Comparison of ENCODE assay signal across 27 cellular contexts in genomic region chr5:1499851-1500250, GRCh38. TPM values are rescaled to one million over a fixed set of nuclear protein-coding genes. Genes with fewer than 3 reads are reported as not detected.
DNase-seq lines count a peak whose midpoint lies in the region; ATAC-seq and TF ChIP-seq lines count a peak whose summit lies in the region.
"Had no signal": no experiment of that assay in that cellular context is flagged by ENCODE, and none has a peak within 500 bp of the region (broad histone marks: within the 10 kb centered on the region; RNA-seq: fewer than 3 reads in every experiment).

No MANE protein-coding gene starts in this region.

- intact Hi-C loops in activated B cell treated with CpG ODN at 0.5 μM for 24 hours (cut with micrococcal nuclease) (loop anchor here (1.0 kb wide), 1 partner anchor 36 kb away; no protein-coding TSS in a partner anchor), Calu3 (cut with micrococcal nuclease; ENCODE audit: unreplicated experiment) (no loop called here)
- intact Hi-C loops in activated T-helper 1 cell treated with anti-CD3 and anti-CD28 coated beads, Interleukin-12 subunit alpha, Interleukin-12 subunit beta, Interleukin-2, Interleukin-4 antibody, amounts not matched to agents 30 ng/mL and 10 ng/mL and 1 ng/mL, durations not matched to agents 14 hours and 24 hours and 36 hours (cut with micrococcal nuclease) = no loop called here

- H3K27ac ChIP-seq in BLaER1 (no peak overlapping the region), KMS-11 (peak overlapping the region; percentile 96)
- H3K27ac ChIP-seq: psoas muscle, SJSA1 had no signal

- H3K4me2 ChIP-seq in BLaER1 (peak overlapping the region; percentile 52), KMS-11 (peak overlapping the region; percentile 91)

- H3K4me3 ChIP-seq in BLaER1 (no peak overlapping the region), KMS-11 (IDR thresholded peaks at IDR 0.05; ENCODE audit: insufficient read depth, low read depth, low read length) (no peak overlapping the region)
- H3K4me3 ChIP-seq: psoas muscle, SJSA1, tibial artery had no signal

- no peaks in the 10 kb centered on the region for H3K27me3 Mint-ChIP-seq in activated B cell treated with CpG ODN at 0.5 μM for 24 hours
- no peaks in the 10 kb centered on the region for H3K27me3 Mint-ChIP-seq in nephron progenitor cell (ENCODE audit: low read depth, poor library complexity)
- H3K27me3 Mint-ChIP-seq in Calu3 (ENCODE audit: unreplicated experiment) = no peaks in the 10 kb centered on the region
- H3K27me3 Mint-ChIP-seq in activated T-helper 1 cell treated with anti-CD3 and anti-CD28 coated beads, Interleukin-12 subunit alpha, Interleukin-12 subunit beta, Interleukin-2, Interleukin-4 antibody, amounts not matched to agents 30 ng/mL and 10 ng/mL and 1 ng/mL, durations not matched to agents 14 hours and 24 hours and 36 hours (ENCODE audit: insufficient read depth) = no peaks in the 10 kb centered on the region
- H3K27me3 Mint-ChIP-seq: activated CD4-positive, alpha-beta T cell treated with anti-CD3 and anti-CD28 coated beads for 36 hours; activated naive CD8-positive, alpha-beta T cell treated with anti-CD3 and anti-CD28 coated beads, Interleukin-2, amount 10 ng/mL, durations not matched to agents 7 days and 5 days; T-cell had no signal

- H3K4me1 ChIP-seq in BLaER1 (peaks cover 98% of the 10 kb centered on the region), KMS-11 (ENCODE audit: low read depth, poor library complexity, severe bottlenecking) (peaks cover 94% of the 10 kb centered on the region)
- H3K4me1 ChIP-seq: BE2C, SJSA1 had no signal

- no peak overlapping the region for H2AFZ ChIP-seq in KMS-11 (ENCODE audit: low read depth)

- H3K9me3 Mint-ChIP-seq in activated B cell treated with CpG ODN at 0.5 μM for 24 hours = no peaks in the 10 kb centered on the region
- no peaks in the 10 kb centered on the region for H3K9me3 Mint-ChIP-seq in nephron progenitor cell
- no peaks in the 10 kb centered on the region for H3K9me3 Mint-ChIP-seq in Calu3 (ENCODE audit: low read depth, unreplicated experiment)
- no peaks in the 10 kb centered on the region for H3K9me3 Mint-ChIP-seq in activated T-helper 1 cell treated with anti-CD3 and anti-CD28 coated beads, Interleukin-12 subunit alpha, Interleukin-12 subunit beta, Interleukin-2, Interleukin-4 antibody, amounts not matched to agents 30 ng/mL and 10 ng/mL and 1 ng/mL, durations not matched to agents 14 hours and 24 hours and 36 hours
- H3K9me3 Mint-ChIP-seq: activated naive CD8-positive, alpha-beta T cell treated with anti-CD3 and anti-CD28 coated beads, Interleukin-2, amount 10 ng/mL, durations not matched to agents 7 days and 5 days; T-cell had no signal

- CTCF ChIA-PET in activated B cell treated with CpG ODN at 0.5 μM for 24 hours (lab: Charles Lee) (interaction anchor here (1.2 to 4.9 kb wide), 2 partner anchors 11 to 17 kb away, joined by 4 to 76 read pairs; no protein-coding TSS in a partner anchor), Calu3 (lab: Charles Lee) (no interaction called here)

- no TSS peak for BruUV-seq in Calu3 (replicated peaks; lab: Mats Ljungman, UMichigan)

- H3K36me3 ChIP-seq in BLaER1 (peaks cover 39% of the 10 kb centered on the region), KMS-11 (ENCODE audit: insufficient read depth) (no peaks in the 10 kb centered on the region)

- peaks cover 60% of the 10 kb centered on the region for H3K79me2 ChIP-seq in KMS-11 (ENCODE audit: insufficient read depth, low read depth)

- H3K27me3 ChIP-seq in BLaER1 (no peaks in the 10 kb centered on the region), KMS-11 (ENCODE audit: insufficient read depth, low read depth) (no peaks in the 10 kb centered on the region)
- H3K27me3 ChIP-seq: BE2C, SJSA1, tibial artery had no signal

- H3K4me3 Mint-ChIP-seq in activated B cell treated with CpG ODN at 0.5 μM for 24 hours = peak overlapping the region; percentile 36
- H3K4me3 Mint-ChIP-seq in nephron progenitor cell = no peak overlapping the region
- no peak overlapping the region for H3K4me3 Mint-ChIP-seq in Calu3 (ENCODE audit: low read depth, unreplicated experiment)
- no peak overlapping the region for H3K4me3 Mint-ChIP-seq in activated T-helper 1 cell treated with anti-CD3 and anti-CD28 coated beads, Interleukin-12 subunit alpha, Interleukin-12 subunit beta, Interleukin-2, Interleukin-4 antibody, amounts not matched to agents 30 ng/mL and 10 ng/mL and 1 ng/mL, durations not matched to agents 14 hours and 24 hours and 36 hours
- H3K4me3 Mint-ChIP-seq: activated CD4-positive, alpha-beta T cell treated with anti-CD3 and anti-CD28 coated beads for 36 hours; activated CD8-positive, alpha-beta T cell treated with anti-CD3 and anti-CD28 coated beads, Interleukin-2, amount 10 ng/mL, durations not matched to agents 7 days and 5 days; activated naive CD8-positive, alpha-beta T cell treated with anti-CD3 and anti-CD28 coated beads, Interleukin-2, amount 10 ng/mL, durations not matched to agents 7 days and 5 days; T-cell had no signal

- TF ChIP-seq CTCF in KMS-11 (conservative IDR thresholded peaks at IDR 0.05; ENCODE audit: low read depth, low read length) (no peak), activated B cell treated with CpG ODN at 0.5 μM for 24 hours (IDR thresholded peaks at IDR 0.05) (no peak), nephron progenitor cell (IDR thresholded peaks at IDR 0.05) (no peak), Calu3 (IDR thresholded peaks at IDR 0.05; ENCODE audit: unreplicated experiment) (no peak)

- ATAC-seq in activated B cell treated with CpG ODN at 0.5 μM for 24 hours (ENCODE audit: low read depth) = no peak
- ATAC-seq: activated CD4-positive, alpha-beta T cell treated with anti-CD3 and anti-CD28 coated beads for 36 hours; activated CD8-positive, alpha-beta T cell treated with anti-CD3 and anti-CD28 coated beads, Interleukin-2, amount 10 ng/mL, durations not matched to agents 7 days and 5 days; T-cell had no signal

- H3K36me3 Mint-ChIP-seq in activated B cell treated with CpG ODN at 0.5 μM for 24 hours (ENCODE audit: low read depth) = peaks cover 46% of the 10 kb centered on the region
- H3K36me3 Mint-ChIP-seq in nephron progenitor cell (ENCODE audit: low read depth) = peaks cover 17% of the 10 kb centered on the region
- H3K36me3 Mint-ChIP-seq in Calu3 (ENCODE audit: insufficient read depth, unreplicated experiment) = peaks cover 5% of the 10 kb centered on the region
- H3K36me3 Mint-ChIP-seq in activated T-helper 1 cell treated with anti-CD3 and anti-CD28 coated beads, Interleukin-12 subunit alpha, Interleukin-12 subunit beta, Interleukin-2, Interleukin-4 antibody, amounts not matched to agents 30 ng/mL and 10 ng/mL and 1 ng/mL, durations not matched to agents 14 hours and 24 hours and 36 hours (ENCODE audit: low read depth) = no peaks in the 10 kb centered on the region

- peaks cover 98% of the 10 kb centered on the region for H3K4me1 Mint-ChIP-seq in activated B cell treated with CpG ODN at 0.5 μM for 24 hours
- peaks cover 22% of the 10 kb centered on the region for H3K4me1 Mint-ChIP-seq in nephron progenitor cell
- no peaks in the 10 kb centered on the region for H3K4me1 Mint-ChIP-seq in Calu3 (ENCODE audit: low read depth, unreplicated experiment)
- H3K4me1 Mint-ChIP-seq in activated T-helper 1 cell treated with anti-CD3 and anti-CD28 coated beads, Interleukin-12 subunit alpha, Interleukin-12 subunit beta, Interleukin-2, Interleukin-4 antibody, amounts not matched to agents 30 ng/mL and 10 ng/mL and 1 ng/mL, durations not matched to agents 14 hours and 24 hours and 36 hours (ENCODE audit: low read depth) = peaks cover 25% of the 10 kb centered on the region

- H3K9ac ChIP-seq in BLaER1 (no peak overlapping the region), KMS-11 (peak overlapping the region; percentile 22; the same call in 1 of the 2 replicates)

- DNase-seq in activated B cell treated with CpG ODN at 0.5 μM for 24 hours (no peak), nephron progenitor cell (no peak), NCI-H2227 (lab: John Stamatoyannopoulos, UW; ENCODE audit: unreplicated experiment) (no peak), NCI-H446 treated with DMSO at 0.1 percent for 48 hours (lab: John Stamatoyannopoulos, UW) (no peak), Calu3 (no peak)
- no peak for DNase-seq in activated T-helper 1 cell treated with anti-CD3 and anti-CD28 coated beads, Interleukin-12 subunit alpha, Interleukin-12 subunit beta, Interleukin-2, Interleukin-4 antibody, amounts not matched to agents 30 ng/mL and 10 ng/mL and 1 ng/mL, durations not matched to agents 14 hours and 24 hours and 36 hours (ENCODE audit: low spot score)
- DNase-seq: activated CD4-positive, alpha-beta T cell treated with anti-CD3 and anti-CD28 coated beads for 36 hours; activated CD8-positive, alpha-beta T cell treated with anti-CD3 and anti-CD28 coated beads, Interleukin-2, amount 10 ng/mL, durations not matched to agents 7 days and 5 days; activated naive CD8-positive, alpha-beta T cell treated with anti-CD3 and anti-CD28 coated beads, Interleukin-2, amount 10 ng/mL, durations not matched to agents 7 days and 5 days; BE2C; COR-L47; dermis blood vessel endothelial cell; DND-41; NCI-H1092; NCI-H1694 treated with DMSO at 0.1 percent for 48 hours; NCI-H2171 treated with DMSO at 0.1 percent for 48 hours; NCI-H526; occipital lobe; T-cell had no signal

- H3K9me3 ChIP-seq in BLaER1 = no peaks in the 10 kb centered on the region
- H3K9me3 ChIP-seq: BE2C, psoas muscle, tibial artery had no signal

- POLR2A ChIA-PET in activated B cell treated with CpG ODN at 0.5 μM for 24 hours (lab: Charles Lee) = interaction anchor here (0.9 to 10.8 kb wide), 3 partner anchors 11 to 37 kb away, joined by 3 to 941 read pairs (median 3); no protein-coding TSS in a partner anchor

- H3K27ac Mint-ChIP-seq in activated B cell treated with CpG ODN at 0.5 μM for 24 hours (peak overlapping the region; percentile 83), nephron progenitor cell (peak overlapping the region; percentile 95), Calu3 (ENCODE audit: unreplicated experiment) (no peak overlapping the region)
- no peak overlapping the region for H3K27ac Mint-ChIP-seq in activated T-helper 1 cell treated with anti-CD3 and anti-CD28 coated beads, Interleukin-12 subunit alpha, Interleukin-12 subunit beta, Interleukin-2, Interleukin-4 antibody, amounts not matched to agents 30 ng/mL and 10 ng/mL and 1 ng/mL, durations not matched to agents 14 hours and 24 hours and 36 hours
- H3K27ac Mint-ChIP-seq: activated CD4-positive, alpha-beta T cell treated with anti-CD3 and anti-CD28 coated beads for 36 hours; activated CD8-positive, alpha-beta T cell treated with anti-CD3 and anti-CD28 coated beads, Interleukin-2, amount 10 ng/mL, durations not matched to agents 7 days and 5 days; activated naive CD8-positive, alpha-beta T cell treated with anti-CD3 and anti-CD28 coated beads, Interleukin-2, amount 10 ng/mL, durations not matched to agents 7 days and 5 days; T-cell had no signal

- peaks cover 100% of the 10 kb centered on the region for H4K20me1 ChIP-seq in BLaER1
- H4K20me1 ChIP-seq in KMS-11 (ENCODE audit: insufficient read depth) = no peaks in the 10 kb centered on the region

RNA-seq across cellular contexts. Expression of gene LPCAT1, which starts 23.9 kb away (rescaled TPM):
- total RNA-seq in activated B cell treated with CpG ODN at 0.5 μM for 24 hours = 246 and 269 TPM in 2 replicates
- 42.3 and 43.8 TPM in 2 replicates for total RNA-seq in Calu3 (2022)
- total RNA-seq in activated T-helper 1 cell treated with anti-CD3 and anti-CD28 coated beads, Interleukin-12 subunit alpha, Interleukin-12 subunit beta, Interleukin-2, Interleukin-4 antibody, amounts not matched to agents 30 ng/mL and 10 ng/mL and 1 ng/mL, durations not matched to agents 14 hours and 24 hours and 36 hours = 103 and 110 TPM in 2 replicates

RNA-seq across cellular contexts. Expression of gene SLC6A3, which starts 54.6 kb away (rescaled TPM):
- total RNA-seq in activated B cell treated with CpG ODN at 0.5 μM for 24 hours (1.4 and 2.0 TPM in 2 replicates), Calu3 (2022) (not detected in 2 replicates)
- not detected in 2 replicates for total RNA-seq in activated T-helper 1 cell treated with anti-CD3 and anti-CD28 coated beads, Interleukin-12 subunit alpha, Interleukin-12 subunit beta, Interleukin-2, Interleukin-4 antibody, amounts not matched to agents 30 ng/mL and 10 ng/mL and 1 ng/mL, durations not matched to agents 14 hours and 24 hours and 36 hours
- total RNA-seq: A673; activated CD4-positive, alpha-beta T cell treated with anti-CD3 and anti-CD28 coated beads for 36 hours; activated CD8-positive, alpha-beta T cell treated with anti-CD3 and anti-CD28 coated beads, Interleukin-2, amount 10 ng/mL, durations not matched to agents 7 days and 5 days; dermis blood vessel endothelial cell; fibroblast of lung; occipital lobe; psoas muscle; SJSA1; skeletal muscle tissue had no signal

Comparison
In these comparisons a context has a peak if more than half of its experiments do, and no peak if none do; other contexts are left out.
1. H3K27ac Mint-ChIP-seq: peak in activated B cell treated with CpG ODN at 0.5 μM for 24 hours (single experiment) and nephron progenitor cell (single experiment); none in Calu3 (single experiment) and activated T-helper 1 cell treated with anti-CD3 and anti-CD28 coated beads, Interleukin-12 subunit alpha, Interleukin-12 subunit beta, Interleukin-2, Interleukin-4 antibody, amounts not matched to agents 30 ng/mL and 10 ng/mL and 1 ng/mL, durations not matched to agents 14 hours and 24 hours and 36 hours (single experiment).